Comparison of ENCODE assay signal across 11 cellular contexts in the genomic region with DNA sequence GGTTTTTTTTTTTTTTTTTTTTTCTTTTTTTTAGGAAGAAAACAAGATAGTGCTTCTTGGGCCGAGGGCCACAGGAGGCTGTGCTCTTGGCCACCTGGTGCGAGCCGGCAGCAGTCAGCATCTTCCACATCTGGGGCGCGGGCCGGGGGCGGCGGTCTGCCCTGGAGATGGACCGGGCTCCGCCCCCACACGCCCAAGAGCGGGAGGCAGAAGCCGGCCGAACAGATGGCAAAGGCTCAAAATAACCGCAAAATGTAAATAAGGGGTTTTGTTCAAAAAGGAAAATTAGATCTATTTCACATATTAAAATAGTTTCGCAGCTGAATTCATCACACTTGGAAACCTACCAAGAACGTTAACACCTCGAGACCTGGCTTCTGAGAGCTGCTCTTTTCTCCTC. TPM values are rescaled to one million over a fixed set of nuclear protein-coding genes. Genes with fewer than 3 reads are reported as not detected.
DNase-seq lines count a peak whose midpoint lies in the region; ATAC-seq and TF ChIP-seq lines count a peak whose summit lies in the region.
"Had no signal": no experiment of that assay in that cellular context is flagged by ENCODE, and none has a peak within 500 bp of the region (broad histone marks: within the 10 kb centered on the region; RNA-seq: fewer than 3 reads in every experiment).

No MANE protein-coding gene starts in this region.

- no peaks in the 10 kb centered on the region for H3K27me3 ChIP-seq in BLaER1 treated with 17β-estradiol and CSF1 and Interleukin-3, amounts not matched to agents 10 nM and 100 nM
- H3K27me3 ChIP-seq in adipocyte (replicated peaks; ENCODE audit: control insufficient read depth, insufficient read depth, low read length): no peaks in the 10 kb centered on the region
- H3K27me3 ChIP-seq in heart left ventricle: no peaks in the 10 kb centered on the region
- no peaks in the 10 kb centered on the region for H3K27me3 ChIP-seq in psoas muscle (ENCODE audit: insufficient read depth in 3 of 3, low read length in 2 of 3)
- no peaks in the 10 kb centered on the region for H3K27me3 ChIP-seq in CD8-positive, alpha-beta T cell (ENCODE audit: insufficient read depth, low read length)
- H3K27me3 ChIP-seq in CD4-positive, alpha-beta T cell (ENCODE audit: control insufficient read depth, insufficient read depth, low read length): no peaks in the 10 kb centered on the region

- no peaks in the 10 kb centered on the region for H3K9me3 ChIP-seq in BLaER1 treated with 17β-estradiol and CSF1 and Interleukin-3, amounts not matched to agents 10 nM and 100 nM (replicated peaks in 1 of 11)
- H3K9me3 ChIP-seq in adipocyte (ENCODE audit: control insufficient read depth, low read length) (no peaks in the 10 kb centered on the region), heart left ventricle (no peaks in the 10 kb centered on the region), psoas muscle (no peaks in the 10 kb centered on the region)
- no peaks in the 10 kb centered on the region for H3K9me3 ChIP-seq in CD8-positive, alpha-beta T cell (ENCODE audit: low read length)
- no peaks in the 10 kb centered on the region for H3K9me3 ChIP-seq in CD4-positive, alpha-beta T cell (ENCODE audit: control insufficient read depth, low read length)

- peaks cover 0 to 100% (median 38%) of the 10 kb centered on the region in 11 experiments; a peak in 14 of 22 replicates for H4K20me1 ChIP-seq in BLaER1 treated with 17β-estradiol and CSF1 and Interleukin-3, amounts not matched to agents 10 nM and 100 nM

- peaks cover 10% of the 10 kb centered on the region for H3K36me3 Mint-ChIP-seq in CD8-positive, alpha-beta T cell
- no peaks in the 10 kb centered on the region for H3K36me3 Mint-ChIP-seq in CD4-positive, alpha-beta T cell (ENCODE audit: low read depth)

- H3K36me3 ChIP-seq in BLaER1 treated with 17β-estradiol and CSF1 and Interleukin-3, amounts not matched to agents 10 nM and 100 nM: peaks cover 0 to 98% (median 0%) of the 10 kb centered on the region in 11 experiments; a peak in 10 of 22 replicates
- H3K36me3 ChIP-seq in adipocyte (ENCODE audit: control insufficient read depth, insufficient read depth, low read length, severe bottlenecking) (no peaks in the 10 kb centered on the region), heart left ventricle (peaks cover 0 to 44% (median 23%) of the 10 kb centered on the region in 9 donors), psoas muscle (ENCODE audit: insufficient read depth in 1 of 2, low read depth in 1 of 2) (peaks cover 0 to 62% of the 10 kb centered on the region in 2 donors)
- no peaks in the 10 kb centered on the region for H3K36me3 ChIP-seq in CD8-positive, alpha-beta T cell (ENCODE audit: insufficient read depth, low read length)

- peak overlapping the region; percentile 7 to 81 (median 56); a peak in 18 of 22 replicates for H3K4me2 ChIP-seq in BLaER1 treated with 17β-estradiol and CSF1 and Interleukin-3, amounts not matched to agents 10 nM and 100 nM

- POLR2A ChIA-PET in CD8-positive, alpha-beta T cell (lab: Charles Lee): no interaction called here
- POLR2A ChIA-PET in CD4-positive, alpha-beta T cell (lab: Charles Lee): no interaction called here

- H3K27ac Mint-ChIP-seq in CD8-positive, alpha-beta T cell: no peak overlapping the region
- no peak overlapping the region for H3K27ac Mint-ChIP-seq in CD4-positive, alpha-beta T cell
- H3K27ac Mint-ChIP-seq: activated naive CD4-positive, alpha-beta T cell treated with anti-CD3 and anti-CD28 coated beads for 36 hours had no signal

- H3K27me3 Mint-ChIP-seq in CD8-positive, alpha-beta T cell (ENCODE audit: low read depth): no peaks in the 10 kb centered on the region
- no peaks in the 10 kb centered on the region for H3K27me3 Mint-ChIP-seq in CD4-positive, alpha-beta T cell

- DNase-seq in adipocyte (ENCODE audit: low read depth) (no peak), heart left ventricle (peak in 3 of 5 donors; percentile 50 to 64 (median 50)), psoas muscle (peak; percentile 26 to 59)
- DNase-seq in activated T-cell treated with anti-CD3 and anti-CD28 coated beads, Interleukin-2, amount 50 U/mL, for 1 hour: no peak
- no peak for DNase-seq in CD8-positive, alpha-beta T cell
- no peak for DNase-seq in activated CD8-positive, alpha-beta memory T cell treated with anti-CD3 and anti-CD28 coated beads, Interleukin-2, amount 50 U/mL, for 4 hours
- DNase-seq in CD4-positive, alpha-beta T cell: no peak
- DNase-seq: activated naive CD4-positive, alpha-beta T cell treated with anti-CD3 and anti-CD28 coated beads for 36 hours; Kasumi-1 had no signal

- 69 to 76% (median 74%) methylated on average over 18 of the region's 18 CpGs for WGBS in heart left ventricle, 4 donors
- WGBS in psoas muscle, 3 donors: 70 to 72% (median 72%) methylated on average over 18 of the region's 18 CpGs

- TF ChIP-seq POLR2A in heart left ventricle (IDR thresholded peaks at IDR 0.05): no peak

- H3K9me3 Mint-ChIP-seq in CD8-positive, alpha-beta T cell: no peaks in the 10 kb centered on the region
- H3K9me3 Mint-ChIP-seq in CD4-positive, alpha-beta T cell: no peaks in the 10 kb centered on the region
- H3K9me3 Mint-ChIP-seq: activated naive CD4-positive, alpha-beta T cell treated with anti-CD3 and anti-CD28 coated beads for 36 hours had no signal

- H3K27ac ChIP-seq in BLaER1 treated with 17β-estradiol and CSF1 and Interleukin-3, amounts not matched to agents 10 nM and 100 nM: peak overlapping the region in 2 of 11 experiments; percentile 37 to 46; a peak in 2 of 22 replicates
- peak overlapping the region; percentile 19 to 83 (median 75) for H3K27ac ChIP-seq in heart left ventricle
- peak overlapping the region; percentile 55 for H3K27ac ChIP-seq in psoas muscle
- no peak overlapping the region for H3K27ac ChIP-seq in CD8-positive, alpha-beta T cell (ENCODE audit: low read depth, low read length)
- no peak overlapping the region for H3K27ac ChIP-seq in CD4-positive, alpha-beta T cell (ENCODE audit: low read depth, low read length)

- peaks cover 21 to 74% (median 63%) of the 10 kb centered on the region in 10 experiments; a peak in 19 of 20 replicates for H3K4me1 ChIP-seq in BLaER1 treated with 17β-estradiol and CSF1 and Interleukin-3, amounts not matched to agents 10 nM and 100 nM
- H3K4me1 ChIP-seq in adipocyte (ENCODE audit: control insufficient read depth, insufficient read depth, low read length) (peaks cover 11% of the 10 kb centered on the region), heart left ventricle (peaks cover 8 to 38% (median 23%) of the 10 kb centered on the region in 12 donors), psoas muscle (peaks cover 10% of the 10 kb centered on the region)
- H3K4me1 ChIP-seq in CD8-positive, alpha-beta T cell (ENCODE audit: insufficient read depth, low read length): no peaks in the 10 kb centered on the region

- CTCF ChIA-PET in CD8-positive, alpha-beta T cell (lab: Charles Lee): no interaction called here
- CTCF ChIA-PET in CD4-positive, alpha-beta T cell (lab: Charles Lee): no interaction called here

- intact Hi-C loops in heart left ventricle (cut with DNase I): loop anchor here in 2 of 10 donors (5.0 kb wide), 2 partner anchors 40 to 95 kb away; no protein-coding TSS in a partner anchor
- intact Hi-C loops in psoas muscle (cut with DNase I): no loop called here
- intact Hi-C loops in CD8-positive, alpha-beta T cell (cut with DNase I, micrococcal nuclease): no loop called here
- intact Hi-C loops in CD4-positive, alpha-beta T cell (cut with DNase I, micrococcal nuclease): no loop called here

- ATAC-seq in heart left ventricle: peak in 1 of 4 donors; percentile 24
- ATAC-seq in psoas muscle: no peak
- ATAC-seq in CD8-positive, alpha-beta T cell: no peak
- ATAC-seq in CD4-positive, alpha-beta T cell (ENCODE audit: poor library complexity): no peak
- ATAC-seq: activated CD4-positive, CD25-positive, alpha-beta regulatory T cell treated with anti-CD3 and anti-CD28 coated beads, Interleukin-2, amount 50 U/mL, for 24 hours had no signal

- no peak overlapping the region for H3K4me3 ChIP-seq in BLaER1 treated with 17β-estradiol and CSF1 and Interleukin-3, amounts not matched to agents 10 nM and 100 nM
- H3K4me3 ChIP-seq in adipocyte (ENCODE audit: low read length): peak overlapping the region; percentile 58
- H3K4me3 ChIP-seq in heart left ventricle: peak overlapping the region in 6 of 12 donors; percentile 14 to 42 (median 23)
- peak overlapping the region; percentile 24 for H3K4me3 ChIP-seq in psoas muscle
- H3K4me3 ChIP-seq in CD8-positive, alpha-beta T cell (ENCODE audit: low read depth, low read length): no peak overlapping the region

- TF ChIP-seq CTCF in heart left ventricle (IDR thresholded peaks at IDR 0.05) (no peak), psoas muscle (IDR thresholded peaks at IDR 0.05) (no peak)
- TF ChIP-seq CTCF in CD8-positive, alpha-beta T cell (IDR thresholded peaks at IDR 0.05): no peak
- TF ChIP-seq CTCF in CD4-positive, alpha-beta T cell (IDR thresholded peaks at IDR 0.05): no peak

- peak overlapping the region in 3 of 11 experiments; percentile 31 to 41 (median 36); a peak in 4 of 22 replicates for H3K9ac ChIP-seq in BLaER1 treated with 17β-estradiol and CSF1 and Interleukin-3, amounts not matched to agents 10 nM and 100 nM
- H3K9ac ChIP-seq in adipocyte (ENCODE audit: low read length): peak overlapping the region; percentile 78

- H3K4me1 Mint-ChIP-seq in CD8-positive, alpha-beta T cell (ENCODE audit: low read depth): no peaks in the 10 kb centered on the region
- no peaks in the 10 kb centered on the region for H3K4me1 Mint-ChIP-seq in CD4-positive, alpha-beta T cell (ENCODE audit: low read depth)

- H3K4me3 Mint-ChIP-seq in CD8-positive, alpha-beta T cell: no peak overlapping the region
- H3K4me3 Mint-ChIP-seq in CD4-positive, alpha-beta T cell: no peak overlapping the region
- H3K4me3 Mint-ChIP-seq: activated naive CD4-positive, alpha-beta T cell treated with anti-CD3 and anti-CD28 coated beads for 36 hours had no signal

RNA-seq across cellular contexts. Expression of gene UBAC1, which starts 51.5 kb away (rescaled TPM):
- 100 to 1,000 TPM in 4 of 9 donors, 10 to 100 TPM in 5; 71.1 to 115 (median 87.6) TPM for total RNA-seq in heart left ventricle
- polyA plus RNA-seq in heart left ventricle: 100 to 1,000 TPM; 100 to 140 TPM
- 100 to 1,000 TPM; 140 to 233 (median 174) TPM for total RNA-seq in psoas muscle
- polyA plus RNA-seq in psoas muscle: 100 to 1,000 TPM in 2 of 3 donors, 10 to 100 TPM in 1; 71.1 to 261 (median 154) TPM
- 10 to 100 TPM; 18.5 to 22.0 TPM for total RNA-seq in CD8-positive, alpha-beta T cell
- total RNA-seq in CD4-positive, alpha-beta T cell: 10 to 100 TPM; 16.4 to 19.6 TPM

Comparison
In these comparisons a context has a peak if more than half of its experiments do, and no peak if none do; other contexts are left out.
1. H3K27ac ChIP-seq: peak in heart left ventricle (12 of 12) and psoas muscle (single experiment); none in CD8-positive, alpha-beta T cell (single experiment) and CD4-positive, alpha-beta T cell (single experiment).
2. H3K4me3 ChIP-seq: peak in adipocyte (single experiment) and psoas muscle (single experiment); none in BLaER1 treated with 17β-estradiol and CSF1 and Interleukin-3, amounts not matched to agents 10 nM and 100 nM (0 of 10) and CD8-positive, alpha-beta T cell (single experiment).
3. DNase-seq: peak in heart left ventricle (3 of 5) and psoas muscle (2 of 2); none in adipocyte (single experiment), activated T-cell treated with anti-CD3 and anti-CD28 coated beads, Interleukin-2, amount 50 U/mL, for 1 hour (single experiment), CD8-positive, alpha-beta T cell (0 of 7), activated CD8-positive, alpha-beta memory T cell treated with anti-CD3 and anti-CD28 coated beads, Interleukin-2, amount 50 U/mL, for 4 hours (single experiment) and CD4-positive, alpha-beta T cell (0 of 10).